ENCODE assay signal across 1 cellular context in genomic region chr6:111713811-111714210, GRCh38.
TF ChIP-seq lines count a peak whose summit lies in the region.

No MANE protein-coding gene starts in this region.

TF ChIP-seq in IMR-90, 13 proteins besides CTCF, POLR2A, EP300 and RAD21 (continued from another document):
- TF ChIP-seq USF2 (IDR thresholded peaks at IDR 0.05; ENCODE audit: low read depth, low read length) (no peak), MAZ (IDR thresholded peaks at IDR 0.05; ENCODE audit: borderline replicate concordance, low read depth, low read length) (no peak), RFX5 (IDR thresholded peaks at IDR 0.05; ENCODE audit: low read depth, low read length) (no peak), ELK1 (IDR thresholded peaks at IDR 0.05; ENCODE audit: borderline replicate concordance, low read depth, low read length) (no peak), FOS (IDR thresholded peaks at IDR 0.05; ENCODE audit: low read depth, low read length) (no peak), NFE2L2 (IDR thresholded peaks at IDR 0.05; ENCODE audit: low read depth, low read length) (no peak)
